8 cellular contexts compared by ENCODE assay signal in genomic region chr22:23849009-23850006, GRCh38. TPM values are rescaled to one million over a fixed set of nuclear protein-coding genes. Genes with fewer than 3 reads are reported as not detected.
A peak's percentile ranks its signal among the peaks of the same experiment; 100 is the strongest.
DNase-seq lines count a peak whose midpoint lies in the region; ATAC-seq and TF ChIP-seq lines count a peak whose summit lies in the region.

No MANE protein-coding gene starts in this region.

- WGBS in right cardiac atrium = 24% methylated on average over 62 of the region's 62 CpGs

- intact Hi-C loops in right cardiac atrium (cut with DNase I) = loop anchor here (5.0 kb wide), 3 partner anchors 77 to 307 kb away; partner anchors contain the start of genes CHCHD10 (in 3 of the 4) and MMP11 (in 1 of the 4)

- H3K4me2 ChIP-seq in skeletal muscle satellite cell (ENCODE audit: low read length) = peak overlapping the region; percentile 89

- H3K9me3 ChIP-seq in right cardiac atrium (ENCODE audit: control insufficient read depth, low read length) (no peaks in the 10 kb centered on the region), skeletal muscle satellite cell (replicated peaks; ENCODE audit: low read length) (no peaks in the 10 kb centered on the region)

- H3K4me3 ChIP-seq in right cardiac atrium (ENCODE audit: low read length) = no peak overlapping the region
- peak overlapping the region; percentile 48 for H3K4me3 ChIP-seq in skeletal muscle satellite cell (ENCODE audit: low read length)

- H3K27me3 ChIP-seq in right cardiac atrium (ENCODE audit: control insufficient read depth, insufficient read depth) (no peaks in the 10 kb centered on the region), skeletal muscle satellite cell (ENCODE audit: control insufficient read depth, insufficient read depth, low read length) (no peaks in the 10 kb centered on the region)

- DNase-seq in GM13977 (ENCODE audit: low spot score) (peak; percentile 91), NCI-H128 (lab: John Stamatoyannopoulos, UW; ENCODE audit: unreplicated experiment) (peak; percentile 39), T-helper 1 cell (peak; percentile 64 to 80 (median 78)), amniotic stem cell (lab: John Stamatoyannopoulos, UW) (peak; percentile 55), right cardiac atrium (peak; percentile 79 to 94 (median 94))

- H3K36me3 ChIP-seq in skeletal muscle satellite cell (ENCODE audit: insufficient read depth, low read length) = no peaks in the 10 kb centered on the region

- no peaks in the 10 kb centered on the region for H3K4me1 ChIP-seq in right cardiac atrium (ENCODE audit: control insufficient read depth, insufficient read depth, low read length)
- peaks cover 31% of the 10 kb centered on the region for H3K4me1 ChIP-seq in skeletal muscle satellite cell (ENCODE audit: control insufficient read depth, insufficient read depth, low read length)

- H3K27ac ChIP-seq in 22Rv1 (no peak overlapping the region), right cardiac atrium (ENCODE audit: low read length) (no peak overlapping the region)

- TF ChIP-seq CTCF in 22Rv1 (IDR thresholded peaks at IDR 0.05) (peak; percentile 99), GM13977 (IDR thresholded peaks at IDR 0.05; ENCODE audit: extremely low read depth, insufficient read depth, missing control alignments) (peak; percentile 99)

- ATAC-seq in right cardiac atrium (peak; percentile 67 to 78), GM21576 (IDR thresholded peaks at IDR 0.05; ENCODE audit: unreplicated experiment) (no peak)

- in situ Hi-C loops in GM13977 (cut with MboI; ENCODE audit: low pct_unique_long_range_greater_than_20kb, low sequenced_read_pairs, unreplicated experiment) = loop anchor here (10.0 kb wide), 1 partner anchor 155 kb away; the partner anchor contains the start of gene RGL4

- H3K9ac ChIP-seq in skeletal muscle satellite cell (ENCODE audit: low read depth, low read length) = peak overlapping the region; percentile 41

RNA-seq across cellular contexts. Expression of gene SLC2A11, which starts 8.4 kb away (rescaled TPM):
- 10 to 100 TPM; 12.0 to 27.2 (median 21.0) TPM for total RNA-seq in right cardiac atrium
- polyA plus RNA-seq in right cardiac atrium = 23.4 TPM
- 7.2 and 9.6 TPM in 2 replicates for total RNA-seq in skeletal muscle satellite cell (2012; rRNA removed)

RNA-seq across cellular contexts. Expression of gene DERL3, which starts 10.5 kb away (rescaled TPM):
- 10 to 100 TPM in 2 of 4 donors, 1 to 10 TPM in 2; 6.1 to 11.6 (median 9.2) TPM for total RNA-seq in right cardiac atrium
- polyA plus RNA-seq in right cardiac atrium = 5.0 TPM
- total RNA-seq in skeletal muscle satellite cell (2012; rRNA removed) = under 0.01 and 0.22 TPM in 2 replicates

RNA-seq across cellular contexts. Expression of gene MIF, which starts 44.9 kb away (rescaled TPM):
- 100 to 1,000 TPM; 250 to 364 (median 272) TPM for total RNA-seq in right cardiac atrium
- 369 TPM for polyA plus RNA-seq in right cardiac atrium
- 317 and 338 TPM in 2 replicates for total RNA-seq in skeletal muscle satellite cell (2012; rRNA removed)

Comparison
In these comparisons a context has a peak if more than half of its experiments do, and no peak if none do; other contexts are left out.
1. DNase-seq: peak in every context shown above with its lines; median percentile 94 in right cardiac atrium; 91 in GM13977; 78 in T-helper 1 cell; 55 in amniotic stem cell; 39 in NCI-H128.